25 cellular contexts compared by ENCODE assay signal in the genomic region with DNA sequence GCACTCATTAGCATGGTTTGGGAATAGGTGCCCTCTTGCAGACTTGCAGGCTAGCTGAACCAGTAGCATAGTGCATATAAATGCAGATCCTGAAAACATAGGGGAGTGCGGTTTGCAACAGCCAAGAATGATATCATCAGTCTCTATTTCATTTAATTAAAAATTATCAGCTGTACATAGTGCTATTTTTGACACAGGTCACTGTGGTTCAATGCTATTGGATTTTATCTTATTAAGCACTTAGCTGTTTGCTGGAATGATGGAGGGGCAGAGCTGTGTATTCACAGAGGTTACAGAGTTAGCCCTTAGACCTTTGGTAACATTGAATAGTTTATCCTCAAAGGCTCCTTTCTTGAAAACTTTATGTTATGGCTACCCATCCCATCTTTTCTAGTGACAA. TPM values are rescaled to one million over a fixed set of nuclear protein-coding genes. Genes with fewer than 3 reads are reported as not detected.
"Had no signal": no experiment of that assay in that cellular context is flagged by ENCODE, and none has a peak within 500 bp of the region (broad histone marks: within the 10 kb centered on the region; RNA-seq: fewer than 3 reads in every experiment).

No MANE protein-coding gene starts in this region.

- H2AFZ ChIP-seq: hepatocyte had no signal

- ATAC-seq: effector memory CD8-positive, alpha-beta T cell; gastrocnemius medialis; gastroesophageal sphincter; heart left ventricle; heart right ventricle had no signal

- H3K4me3 ChIP-seq: colonic mucosa, coronary artery, dorsolateral prefrontal cortex, esophagus muscularis mucosa, esophagus squamous epithelium, gastrocnemius medialis, gastroesophageal sphincter, heart left ventricle, heart right ventricle, hepatocyte had no signal

- H3K79me2 ChIP-seq: hepatocyte had no signal

- H3K27ac ChIP-seq: colonic mucosa, coronary artery, dorsolateral prefrontal cortex, epithelial cell of prostate, esophagus muscularis mucosa, esophagus squamous epithelium, foreskin keratinocyte, gastrocnemius medialis, gastroesophageal sphincter, heart left ventricle, heart right ventricle, hepatocyte had no signal

- H3K9me3 ChIP-seq: colonic mucosa, esophagus muscularis mucosa, esophagus squamous epithelium, gastrocnemius medialis, gastroesophageal sphincter had no signal

- H3K4me2 ChIP-seq: hepatocyte had no signal

- H3K27me3 ChIP-seq: colonic mucosa, dorsolateral prefrontal cortex, esophagus muscularis mucosa, esophagus squamous epithelium, foreskin keratinocyte, gastrocnemius medialis, gastroesophageal sphincter, heart left ventricle, heart right ventricle, hepatocyte had no signal

- H3K4me1 ChIP-seq: colonic mucosa, esophagus muscularis mucosa, esophagus squamous epithelium, foreskin keratinocyte, gastrocnemius medialis, gastroesophageal sphincter had no signal

- H3K36me3 ChIP-seq: colonic mucosa, esophagus squamous epithelium, gastrocnemius medialis, gastroesophageal sphincter, heart right ventricle had no signal

- DNase-seq: colonic mucosa; cortex of kidney; dermis blood vessel endothelial cell; dorsolateral prefrontal cortex; effector CD4-positive, alpha-beta T cell; effector CD8-positive, alpha-beta T cell; effector memory CD4-positive, alpha-beta T cell; effector memory CD8-positive, alpha-beta T cell; endodermal cell; erythroblast; esophagus squamous epithelium; foreskin fibroblast; foreskin keratinocyte; foreskin melanocyte; gastrocnemius medialis; glutamatergic neuron; heart left ventricle; heart right ventricle; hippocampal formation had no signal

RNA-seq across cellular contexts. Expression of gene CYYR1, which starts 43.5 kb away (rescaled TPM):
- polyA plus RNA-seq: fibroblast of lung had no signal
